In genomic region chr20:33133616-33133941, GRCh38 we compare ENCODE assay signal across 2 cellular contexts.
A peak's percentile ranks its signal among the peaks of the same experiment; 100 is the strongest.
TF ChIP-seq lines count a peak whose summit lies in the region.

No MANE protein-coding gene starts in this region.

TF ChIP-seq in HepG2, 621 proteins besides CTCF, POLR2A, EP300 and RAD21:
- no peak for TF ChIP-seq HNF1B (CRISPR knock-in tag; IDR thresholded peaks at IDR 0.05)
- peak; percentile 86 for TF ChIP-seq ZNF629 (CRISPR knock-in tag; conservative IDR thresholded peaks at IDR 0.05)

TF ChIP-seq in H1, 55 proteins besides CTCF, POLR2A, EP300 and RAD21:
- TF ChIP-seq KDM1A (IDR thresholded peaks at IDR 0.05; ENCODE audit: borderline replicate concordance, low read length) (peak; percentile 60; the same call in 1 of the 2 replicates), CBX8 (IDR thresholded peaks at IDR 0.05; ENCODE audit: borderline replicate concordance, low read depth, low read length) (no peak)
